Comparison of ENCODE assay signal across 11 cellular contexts in genomic region chr2:12270876-12271588, GRCh38.
DNase-seq lines count a peak whose midpoint lies in the region; ATAC-seq, FAIRE-seq and TF ChIP-seq lines count a peak whose summit lies in the region.
"Had no signal": no experiment of that assay in that cellular context is flagged by ENCODE, and none has a peak within 500 bp of the region (broad histone marks: within the 10 kb centered on the region; RNA-seq: fewer than 3 reads in every experiment).

No MANE protein-coding gene starts in this region.

- no peaks in the 10 kb centered on the region for H4K20me1 ChIP-seq in Karpas-422 (ENCODE audit: insufficient read depth, low read depth, low read length)

- H3K4me3 ChIP-seq in Karpas-422 (ENCODE audit: low read length) (no peak overlapping the region), mucosa of descending colon (no peak overlapping the region)
- H3K4me3 ChIP-seq: left ventricle myocardium inferior had no signal

- H3K27ac ChIP-seq in Karpas-422 (ENCODE audit: low read length): no peak overlapping the region
- H3K27ac ChIP-seq: KMS-11, left ventricle myocardium inferior, VCaP had no signal

- peak overlapping the region; percentile 68; the same call in 1 of the 2 replicates for H2AFZ ChIP-seq in Karpas-422 (ENCODE audit: low read length)

- H3K4me1 ChIP-seq in Karpas-422 (ENCODE audit: low read length): peaks cover 3% of the 10 kb centered on the region; the same call in 1 of the 2 replicates
- peaks cover 8% of the 10 kb centered on the region for H3K4me1 ChIP-seq in mucosa of descending colon (ENCODE audit: low read depth)
- H3K4me1 ChIP-seq: left ventricle myocardium inferior had no signal

- peak; percentile 55 for ATAC-seq in GM19023 (IDR thresholded peaks at IDR 0.05; ENCODE audit: unreplicated experiment)
- ATAC-seq in mucosa of descending colon: peak; percentile 44

- H3K9ac ChIP-seq in Karpas-422 (ENCODE audit: low read length): no peak overlapping the region
- H3K9ac ChIP-seq: KMS-11 had no signal

- TF ChIP-seq CTCF in mucosa of descending colon (IDR thresholded peaks at IDR 0.05): no peak

- no peak for TF ChIP-seq POLR2A in H54 (IDR thresholded peaks at IDR 0.05; ENCODE audit: low read depth, low read length)

- H3K9me3 ChIP-seq in Karpas-422 (ENCODE audit: low read length) (no peaks in the 10 kb centered on the region), mucosa of descending colon (no peaks in the 10 kb centered on the region)
- H3K9me3 ChIP-seq: left ventricle myocardium inferior had no signal

- H3K27me3 ChIP-seq in Karpas-422 (ENCODE audit: low read length): no peaks in the 10 kb centered on the region

- H3K9me2 ChIP-seq in Karpas-422 (replicated peaks; ENCODE audit: insufficient read depth, low read length): no peaks in the 10 kb centered on the region

- H3K4me2 ChIP-seq in Karpas-422 (ENCODE audit: low read depth, low read length, poor library complexity, severe bottlenecking): no peak overlapping the region
- H3K4me2 ChIP-seq: KMS-11 had no signal

- intact Hi-C loops in mucosa of descending colon (cut with DNase I, micrococcal nuclease): no loop called here

- no peaks in the 10 kb centered on the region for H3K79me2 ChIP-seq in Karpas-422 (ENCODE audit: low read length)

- no peak for DNase-seq in H54 (ENCODE audit: insufficient read length, low spot score)
- DNase-seq in Karpas-422: no peak
- no peak for DNase-seq in mucosa of descending colon
- DNase-seq in HPDE6-E6E7 (ENCODE audit: extremely low spot score): no peak
- DNase-seq in NCI-H226: no peak
- no peak for DNase-seq in medulla oblongata (ENCODE audit: extremely low spot score)
- DNase-seq: GDM1, left ventricle myocardium inferior had no signal

- FAIRE-seq in H54 (lab: Jason Lieb, UNC): peak; percentile 6

- H3K36me3 ChIP-seq in Karpas-422 (ENCODE audit: insufficient read depth, low read length): no peaks in the 10 kb centered on the region
- no peaks in the 10 kb centered on the region for H3K36me3 ChIP-seq in mucosa of descending colon (ENCODE audit: low read depth)
- H3K36me3 ChIP-seq: left ventricle myocardium inferior had no signal
